In genomic region chr11:74141908-74142307, GRCh38 we compare ENCODE assay signal across 14 cellular contexts. TPM values are rescaled to one million over a fixed set of nuclear protein-coding genes. Genes with fewer than 3 reads are reported as not detected.
DNase-seq lines count a peak whose midpoint lies in the region; ATAC-seq and TF ChIP-seq lines count a peak whose summit lies in the region.
"Had no signal": no experiment of that assay in that cellular context is flagged by ENCODE, and none has a peak within 500 bp of the region (broad histone marks: within the 10 kb centered on the region; RNA-seq: fewer than 3 reads in every experiment).

No MANE protein-coding gene starts in this region.

- no peak overlapping the region for H2BK15ac ChIP-seq in mesenchymal stem cell (ENCODE audit: low read depth, poor library complexity, severe bottlenecking)

- POLR2A ChIA-PET in WTC11 (lab: Charles Lee) = no interaction called here

- no peaks in the 10 kb centered on the region for H3K27me3 ChIP-seq in GM23338 (ENCODE audit: insufficient read depth)
- H3K27me3 ChIP-seq in mesenchymal stem cell (ENCODE audit: control insufficient read depth in 1 of 2, insufficient read depth in 1 of 2, low read length in 2 of 2) = no peaks in the 10 kb centered on the region
- no peaks in the 10 kb centered on the region for H3K27me3 ChIP-seq in smooth muscle cell (ENCODE audit: low read depth)
- no peaks in the 10 kb centered on the region for H3K27me3 ChIP-seq in MG63

- H2BK120ac ChIP-seq in mesenchymal stem cell (ENCODE audit: low read depth, low read length) = no peak overlapping the region

- no peaks in the 10 kb centered on the region for H3K9me3 ChIP-seq in mesenchymal stem cell (ENCODE audit: control insufficient read depth, low read length)
- no peaks in the 10 kb centered on the region for H3K9me3 ChIP-seq in smooth muscle cell (replicated peaks; ENCODE audit: low read depth)
- peaks cover 3% of the 10 kb centered on the region for H3K9me3 ChIP-seq in MG63

- DNase-seq in GM23338 (ENCODE audit: low spot score) (no peak), WTC11 (ENCODE audit: low spot score) (no peak), mesenchymal stem cell (no peak), smooth muscle cell (lab: John Stamatoyannopoulos, UW; ENCODE audit: unreplicated experiment) (no peak), NCI-H69 (lab: John Stamatoyannopoulos, UW) (no peak), MG63 (no peak)
- DNase-seq: AML-193; CD4-positive, CD25-positive, alpha-beta regulatory T cell; NCI-H1436 treated with DMSO at 0.1 percent for 48 hours; Right ventricle myocardium superior had no signal

- H2BK5ac ChIP-seq in mesenchymal stem cell (ENCODE audit: low read depth, low read length, poor library complexity, severe bottlenecking) = no peak overlapping the region

- H3K4me2 ChIP-seq in GM23338 (no peak overlapping the region), mesenchymal stem cell (ENCODE audit: low read length, poor library complexity, severe bottlenecking) (no peak overlapping the region), smooth muscle cell (no peak overlapping the region)

- H3K4me3 ChIP-seq in GM23338 = no peak overlapping the region
- H3K4me3 ChIP-seq in mesenchymal stem cell (ENCODE audit: insufficient read depth in 1 of 2, low read depth in 1 of 2, low read length in 2 of 2) = no peak overlapping the region
- no peak overlapping the region for H3K4me3 ChIP-seq in smooth muscle cell
- H3K4me3 ChIP-seq in MG63 = no peak overlapping the region
- H3K4me3 ChIP-seq: GM23248, K562, SK-N-MC had no signal

- H4K91ac ChIP-seq in mesenchymal stem cell (ENCODE audit: low read length) = no peak overlapping the region

- TF ChIP-seq CTCF in GM23338 (conservative IDR thresholded peaks at IDR 0.05; ENCODE audit: low read depth in 2 of 2) (no peak), WTC11 (IDR thresholded peaks at IDR 0.05) (no peak), smooth muscle cell (IDR thresholded peaks at IDR 0.05; ENCODE audit: borderline replicate concordance, insufficient read depth, poor library complexity, severe bottlenecking) (no peak)

- H3K9ac ChIP-seq in mesenchymal stem cell (ENCODE audit: low read length) (peak overlapping the region; percentile 3), smooth muscle cell (ENCODE audit: low read depth) (no peak overlapping the region)
- H3K9ac ChIP-seq: GM23248 had no signal

- H3F3A ChIP-seq in GM23338 (replicated peaks; ENCODE audit: low read depth) (no peaks in the 10 kb centered on the region), smooth muscle cell (ENCODE audit: low read depth) (peaks cover 21% of the 10 kb centered on the region)

- peaks cover 9% of the 10 kb centered on the region for H3K79me1 ChIP-seq in mesenchymal stem cell (replicated peaks; ENCODE audit: low read length, poor library complexity, severe bottlenecking)

- H3K27ac ChIP-seq in GM23338 (ENCODE audit: low read depth) (peak overlapping the region; percentile 98), mesenchymal stem cell (ENCODE audit: low read length, poor library complexity, severe bottlenecking) (peak overlapping the region; percentile 88), smooth muscle cell (ENCODE audit: low read depth) (peak overlapping the region; percentile 17)
- H3K27ac ChIP-seq: GM23248, SK-N-MC had no signal

- H2BK12ac ChIP-seq in mesenchymal stem cell (ENCODE audit: low read length in 2 of 2) = no peak overlapping the region

- WGBS in mesenchymal stem cell = 97% methylated on average over 3 of the region's 3 CpGs
- 96% methylated on average over 3 of the region's 3 CpGs for WGBS in smooth muscle cell (ENCODE audit: low lambda C conversion rate)

- H3K18ac ChIP-seq in mesenchymal stem cell (ENCODE audit: low read depth in 1 of 2, low read length in 2 of 2) = no peak overlapping the region

- H3K36me3 Mint-ChIP-seq in GM23338 (ENCODE audit: low read depth) (peaks cover 29% of the 10 kb centered on the region), WTC11 (peaks cover 22% of the 10 kb centered on the region)

- H2AK5ac ChIP-seq in mesenchymal stem cell (ENCODE audit: low read length, severe bottlenecking) = peak overlapping the region; percentile 14

- no peak overlapping the region for H2AFZ ChIP-seq in GM23338
- H2AFZ ChIP-seq in mesenchymal stem cell (ENCODE audit: low read depth, low read length) = no peak overlapping the region
- H2AFZ ChIP-seq in smooth muscle cell (ENCODE audit: low read depth) = no peak overlapping the region
- H2AFZ ChIP-seq: GM23248 had no signal

- H4K20me1 ChIP-seq in GM23338 (replicated peaks; ENCODE audit: insufficient read depth) (no peaks in the 10 kb centered on the region), smooth muscle cell (ENCODE audit: low read depth) (no peaks in the 10 kb centered on the region)

- H3K4me3 Mint-ChIP-seq in GM23338 = no peak overlapping the region
- no peak overlapping the region for H3K4me3 Mint-ChIP-seq in WTC11
- H3K4me3 Mint-ChIP-seq: CD4-positive, CD25-positive, alpha-beta regulatory T cell had no signal

- peaks cover 10% of the 10 kb centered on the region; the same call in 1 of the 2 replicates for H3K4me1 ChIP-seq in GM23338 (ENCODE audit: insufficient read depth)
- H3K4me1 ChIP-seq in mesenchymal stem cell (ENCODE audit: control insufficient read depth, insufficient read depth, low read depth, low read length) = peaks cover 2% of the 10 kb centered on the region
- peaks cover 9% of the 10 kb centered on the region for H3K4me1 ChIP-seq in smooth muscle cell (ENCODE audit: low read depth)

- no peaks in the 10 kb centered on the region for H3K9me2 ChIP-seq in GM23338 (ENCODE audit: insufficient read depth)

- H3K4ac ChIP-seq in mesenchymal stem cell (ENCODE audit: low read depth in 1 of 2, low read length in 2 of 2) = no peak overlapping the region

- H3K9me3 Mint-ChIP-seq in GM23338 = peaks cover 2% of the 10 kb centered on the region; the same call in 1 of the 3 replicates
- peaks cover 8% of the 10 kb centered on the region; the same call in 1 of the 2 replicates for H3K9me3 Mint-ChIP-seq in WTC11
- H3K9me3 Mint-ChIP-seq: CD4-positive, CD25-positive, alpha-beta regulatory T cell had no signal

- H3K36me3 ChIP-seq in GM23338 (ENCODE audit: insufficient read depth) = no peaks in the 10 kb centered on the region
- H3K36me3 ChIP-seq in mesenchymal stem cell (ENCODE audit: control insufficient read depth in 1 of 2, insufficient read depth in 2 of 2, low read depth in 1 of 2, low read length in 2 of 2) = no peaks in the 10 kb centered on the region
- no peaks in the 10 kb centered on the region for H3K36me3 ChIP-seq in smooth muscle cell (ENCODE audit: low read depth)
- peaks cover 14% of the 10 kb centered on the region for H3K36me3 ChIP-seq in MG63

- H3K27ac Mint-ChIP-seq in GM23338 (no peak overlapping the region), WTC11 (no peak overlapping the region; the same call in 1 of the 2 replicates)

- ATAC-seq in GM23338 = no peak
- ATAC-seq in WTC11 = no peak
- no peak for ATAC-seq in GM21529 (IDR thresholded peaks at IDR 0.05; ENCODE audit: unreplicated experiment)

- peaks cover 21% of the 10 kb centered on the region for H3K4me1 Mint-ChIP-seq in GM23338
- H3K4me1 Mint-ChIP-seq in WTC11 = peaks cover 31% of the 10 kb centered on the region

- no peak overlapping the region for H4K8ac ChIP-seq in mesenchymal stem cell (ENCODE audit: low read length)

- H3K23ac ChIP-seq in mesenchymal stem cell (ENCODE audit: low read length in 2 of 2) = no peak overlapping the region

- H3K27me3 Mint-ChIP-seq in GM23338 (ENCODE audit: insufficient read depth, low read depth, poor library complexity) = no peaks in the 10 kb centered on the region
- no peaks in the 10 kb centered on the region for H3K27me3 Mint-ChIP-seq in WTC11 (ENCODE audit: low read depth)
- H3K27me3 Mint-ChIP-seq: CD4-positive, CD25-positive, alpha-beta regulatory T cell had no signal

- no peak overlapping the region for H3K14ac ChIP-seq in mesenchymal stem cell (ENCODE audit: low read length in 2 of 2)

- CTCF ChIA-PET in WTC11 (lab: Charles Lee) = no interaction called here

- no peaks in the 10 kb centered on the region for H3K79me2 ChIP-seq in GM23338 (replicated peaks; ENCODE audit: insufficient read depth)
- no peaks in the 10 kb centered on the region for H3K79me2 ChIP-seq in smooth muscle cell (ENCODE audit: low read depth)

TF ChIP-seq in GM23338, 12 proteins besides CTCF, POLR2A, EP300 and RAD21:
- TF ChIP-seq CREB1 (CRISPR knock-in tag; IDR thresholded peaks at IDR 0.05; ENCODE audit: low read depth) (no peak), ZNF331 (CRISPR knock-in tag; IDR thresholded peaks at IDR 0.05; ENCODE audit: low read depth) (no peak)

TF ChIP-seq in WTC11, 78 proteins besides CTCF, POLR2A, EP300 and RAD21:
- TF ChIP-seq TEAD1 (CRISPR knock-in tag; IDR thresholded peaks at IDR 0.05) (no peak), ZNF121 (CRISPR knock-in tag; IDR thresholded peaks at IDR 0.05) (0 out of 2 replicates have a peak, but pooled peaks have one; percentile 31)

RNA-seq across cellular contexts. Expression of gene C2CD3, which starts 28.9 kb away (rescaled TPM):
- total RNA-seq in GM23338 (2014; rRNA removed; shearing (Covaris generic)) = 25.6 and 29.5 TPM in 2 replicates
- polyA plus RNA-seq in GM23338 (2016; fragmentation: Nextera tagmentation; extraction: Ambion mirVana) (14.4 and 15.5 TPM in 2 replicates), smooth muscle cell (4.9 and 10.6 TPM in 2 replicates)
- total RNA-seq in WTC11 (2021) (15.0 to 18.7 TPM (median 15.4 TPM) in 3 replicates), smooth muscle cell (13.3 and 24.1 TPM in 2 replicates)
- polyA plus RNA-seq in mesenchymal stem cell (2013, experiment 1 of 2) = 6.8 TPM
- polyA plus RNA-seq in mesenchymal stem cell (2013, experiment 2 of 2) = 6.0 TPM
- total RNA-seq in MG63 (2014; rRNA removed; shearing (Covaris generic); ENCODE audit: low replicate concordance) = 5.8 and 7.8 TPM in 2 replicates

RNA-seq across cellular contexts. Expression of gene PPME1, which starts 29.2 kb away (rescaled TPM):
- total RNA-seq in GM23338 (2014; rRNA removed; shearing (Covaris generic)) = 34.6 and 37.2 TPM in 2 replicates
- polyA plus RNA-seq in GM23338 (2016; fragmentation: Nextera tagmentation; extraction: Ambion mirVana) (29.6 and 32.1 TPM in 2 replicates), smooth muscle cell (68.9 and 69.1 TPM in 2 replicates)
- total RNA-seq in WTC11 (2021) (42.5 to 45.2 TPM (median 44.6 TPM) in 3 replicates), smooth muscle cell (44.9 and 67.1 TPM in 2 replicates)
- polyA plus RNA-seq in mesenchymal stem cell (2013, experiment 1 of 2) = 47.7 TPM
- 47.1 TPM for polyA plus RNA-seq in mesenchymal stem cell (2013, experiment 2 of 2)
- 29.0 and 31.6 TPM in 2 replicates for total RNA-seq in MG63 (2014; rRNA removed; shearing (Covaris generic); ENCODE audit: low replicate concordance)

Comparison
In these comparisons a context has a peak if more than half of its experiments do, and no peak if none do; other contexts are left out.
1. H3K27ac ChIP-seq: peak in every context shown above with its lines; median percentile 98 in GM23338; 88 in mesenchymal stem cell; 17 in smooth muscle cell.